1 cellular context compared by ENCODE assay signal in the genomic region with DNA sequence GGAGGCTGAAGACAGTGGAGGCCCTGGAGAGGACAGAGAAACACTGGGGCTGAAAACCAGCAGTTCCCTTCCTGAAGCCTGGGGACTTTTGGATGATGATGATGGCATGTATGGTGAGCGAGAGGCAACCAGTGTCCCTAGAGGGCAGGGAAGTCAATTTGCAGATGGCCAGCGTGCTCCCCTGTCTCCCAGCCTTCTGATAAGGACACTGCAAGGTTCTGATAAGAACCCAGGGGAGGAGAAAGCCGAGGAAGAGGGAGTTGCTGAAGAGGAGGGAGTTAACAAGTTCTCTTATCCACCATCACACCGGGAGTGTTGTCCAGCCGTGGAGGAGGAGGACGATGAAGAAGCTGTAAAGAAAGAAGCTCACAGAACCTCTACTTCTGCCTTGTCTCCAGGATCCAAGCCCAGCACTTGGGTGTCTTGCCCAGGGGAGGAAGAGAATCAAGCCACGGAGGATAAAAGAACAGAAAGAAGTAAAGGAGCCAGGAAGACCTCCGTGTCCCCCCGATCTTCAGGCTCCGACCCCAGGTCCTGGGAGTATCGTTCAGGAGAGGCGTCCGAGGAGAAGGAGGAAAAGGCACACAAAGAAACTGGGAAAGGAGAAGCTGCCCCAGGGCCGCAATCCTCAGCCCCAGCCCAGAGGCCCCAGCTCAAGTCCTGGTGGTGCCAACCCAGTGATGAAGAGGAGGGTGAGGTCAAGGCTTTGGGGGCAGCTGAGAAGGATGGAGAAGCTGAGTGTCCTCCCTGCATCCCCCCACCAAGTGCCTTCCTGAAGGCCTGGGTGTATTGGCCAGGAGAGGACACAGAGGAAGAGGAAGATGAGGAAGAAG.
TF ChIP-seq lines count a peak whose summit lies in the region.

No MANE protein-coding gene starts in this region.

TF ChIP-seq in K562, 482 proteins besides CTCF, POLR2A, EP300 and RAD21 (continued from another document and continues in another):
- TF ChIP-seq ILF3 (IDR thresholded peaks at IDR 0.05; ENCODE audit: borderline replicate concordance) (0 out of 2 replicates have a peak, but pooled peaks have one; percentile 25), RB1 (IDR thresholded peaks at IDR 0.05; ENCODE audit: low read depth) (peak; percentile 59; the same call in 1 of the 2 replicates), ZNF766 (CRISPR knock-in tag; conservative IDR thresholded peaks at IDR 0.05) (peak; percentile 84), SMARCA5 (IDR thresholded peaks at IDR 0.05) (no peak), CHD1 (IDR thresholded peaks at IDR 0.05; ENCODE audit: low read length) (peak; percentile 96), TGIF2 (CRISPR knock-in tag; IDR thresholded peaks at IDR 0.05) (no peak), ETV1 (tag; conservative IDR thresholded peaks at IDR 0.05; ENCODE audit: low read depth) (peak; percentile 62; the same call in 1 of the 2 replicates), SMARCE1 (IDR thresholded peaks at IDR 0.05) (peak; percentile 95), CBX5 (IDR thresholded peaks at IDR 0.05; ENCODE audit: borderline replicate concordance, low read depth) (peak; percentile 81; the same call in 1 of the 2 replicates), SOX6 (IDR thresholded peaks at IDR 0.05) (peak; percentile 97), HMGXB4 (CRISPR knock-in tag; IDR thresholded peaks at IDR 0.05) (0 out of 2 replicates have a peak, but pooled peaks have one; percentile 49), SAFB (IDR thresholded peaks at IDR 0.05; ENCODE audit: borderline replicate concordance, low read depth, low read length) (no peak), TRIM24 (IDR thresholded peaks at IDR 0.05) (peak; percentile 93 to 94), U2AF2 (optimal IDR thresholded peaks at IDR 0.05; ENCODE audit: low read depth, low read length) (no peak), HES1 (IDR thresholded peaks at IDR 0.05; ENCODE audit: low read depth) (peak; percentile 98), HBP1 (CRISPR knock-in tag; IDR thresholded peaks at IDR 0.05) (peak; percentile 71; the same call in 1 of the 2 replicates), IRF2 (CRISPR knock-in tag; IDR thresholded peaks at IDR 0.05) (no peak), E2F8 (IDR thresholded peaks at IDR 0.05; ENCODE audit: low read depth, partially characterized antibody) (no peak), ZNF212 (CRISPR knock-in tag; IDR thresholded peaks at IDR 0.05) (no peak; the same call in 1 of the 2 replicates), NR3C1 (CRISPR knock-in tag; IDR thresholded peaks at IDR 0.05) (no peak), FIP1L1 (IDR thresholded peaks at IDR 0.05; ENCODE audit: low read depth, low read length, poor library complexity, severe bottlenecking) (no peak), MTA3 (IDR thresholded peaks at IDR 0.05; ENCODE audit: borderline replicate concordance) (peak; percentile 92), EWSR1 (IDR thresholded peaks at IDR 0.05; ENCODE audit: borderline replicate concordance, low read depth, partially characterized antibody) (no peak), ZNF124 (CRISPR knock-in tag; IDR thresholded peaks at IDR 0.05) (no peak), GATAD2B (IDR thresholded peaks at IDR 0.05; ENCODE audit: borderline replicate concordance) (peak; percentile 90; the same call in 1 of the 2 replicates), BDP1 (IDR thresholded peaks at IDR 0.05; ENCODE audit: insufficient read depth, insufficient read length) (no peak), ARID3A (IDR thresholded peaks at IDR 0.05; ENCODE audit: borderline replicate concordance, low read depth, low read length) (peak; percentile 72; the same call in 1 of the 2 replicates), BRD9 (IDR thresholded peaks at IDR 0.05; ENCODE audit: low read depth, partially characterized antibody) (peak; percentile 71), PYGO2 (tag; IDR thresholded peaks at IDR 0.05) (peak; percentile 83), ZNF12 (CRISPR knock-in tag; IDR thresholded peaks at IDR 0.05) (no peak), ELF4 (CRISPR knock-in tag; IDR thresholded peaks at IDR 0.05) (no peak; the same call in 1 of the 2 replicates), BCOR (IDR thresholded peaks at IDR 0.05) (peak; percentile 93), MCM7 (IDR thresholded peaks at IDR 0.05) (no peak), L3MBTL2 (IDR thresholded peaks at IDR 0.05) (peak; percentile 53), NUFIP1 (IDR thresholded peaks at IDR 0.05; ENCODE audit: partially characterized antibody) (peak; percentile 50), ZNF644 (tag; IDR thresholded peaks at IDR 0.05; ENCODE audit: low read depth) (peak; percentile 91; the same call in 1 of the 2 replicates), TCF3 (CRISPR knock-in tag; IDR thresholded peaks at IDR 0.05) (peak; percentile 99), ZNF589 (CRISPR knock-in tag; IDR thresholded peaks at IDR 0.05; ENCODE audit: low read depth) (peak; percentile 96), TAF9B (IDR thresholded peaks at IDR 0.05; ENCODE audit: partially characterized antibody) (peak; percentile 90)
- TF ChIP-seq, protein P1, sequence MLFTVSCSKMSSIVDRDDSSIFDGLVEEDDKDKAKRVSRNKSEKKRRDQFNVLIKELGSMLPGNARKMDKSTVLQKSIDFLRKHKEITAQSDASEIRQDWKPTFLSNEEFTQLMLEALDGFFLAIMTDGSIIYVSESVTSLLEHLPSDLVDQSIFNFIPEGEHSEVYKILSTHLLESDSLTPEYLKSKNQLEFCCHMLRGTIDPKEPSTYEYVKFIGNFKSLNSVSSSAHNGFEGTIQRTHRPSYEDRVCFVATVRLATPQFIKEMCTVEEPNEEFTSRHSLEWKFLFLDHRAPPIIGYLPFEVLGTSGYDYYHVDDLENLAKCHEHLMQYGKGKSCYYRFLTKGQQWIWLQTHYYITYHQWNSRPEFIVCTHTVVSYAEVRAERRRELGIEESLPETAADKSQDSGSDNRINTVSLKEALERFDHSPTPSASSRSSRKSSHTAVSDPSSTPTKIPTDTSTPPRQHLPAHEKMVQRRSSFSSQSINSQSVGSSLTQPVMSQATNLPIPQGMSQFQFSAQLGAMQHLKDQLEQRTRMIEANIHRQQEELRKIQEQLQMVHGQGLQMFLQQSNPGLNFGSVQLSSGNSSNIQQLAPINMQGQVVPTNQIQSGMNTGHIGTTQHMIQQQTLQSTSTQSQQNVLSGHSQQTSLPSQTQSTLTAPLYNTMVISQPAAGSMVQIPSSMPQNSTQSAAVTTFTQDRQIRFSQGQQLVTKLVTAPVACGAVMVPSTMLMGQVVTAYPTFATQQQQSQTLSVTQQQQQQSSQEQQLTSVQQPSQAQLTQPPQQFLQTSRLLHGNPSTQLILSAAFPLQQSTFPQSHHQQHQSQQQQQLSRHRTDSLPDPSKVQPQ (CRISPR knock-in tag; IDR thresholded peaks at IDR 0.05; ENCODE audit: borderline replicate concordance), result no peak
- TF ChIP-seq, protein P2, sequence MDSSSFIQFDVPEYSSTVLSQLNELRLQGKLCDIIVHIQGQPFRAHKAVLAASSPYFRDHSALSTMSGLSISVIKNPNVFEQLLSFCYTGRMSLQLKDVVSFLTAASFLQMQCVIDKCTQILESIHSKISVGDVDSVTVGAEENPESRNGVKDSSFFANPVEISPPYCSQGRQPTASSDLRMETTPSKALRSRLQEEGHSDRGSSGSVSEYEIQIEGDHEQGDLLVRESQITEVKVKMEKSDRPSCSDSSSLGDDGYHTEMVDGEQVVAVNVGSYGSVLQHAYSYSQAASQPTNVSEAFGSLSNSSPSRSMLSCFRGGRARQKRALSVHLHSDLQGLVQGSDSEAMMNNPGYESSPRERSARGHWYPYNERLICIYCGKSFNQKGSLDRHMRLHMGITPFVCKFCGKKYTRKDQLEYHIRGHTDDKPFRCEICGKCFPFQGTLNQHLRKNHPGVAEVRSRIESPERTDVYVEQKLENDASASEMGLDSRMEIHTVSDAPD (CRISPR knock-in tag; IDR thresholded peaks at IDR 0.05), result no peak
- TF ChIP-seq, protein P3, sequence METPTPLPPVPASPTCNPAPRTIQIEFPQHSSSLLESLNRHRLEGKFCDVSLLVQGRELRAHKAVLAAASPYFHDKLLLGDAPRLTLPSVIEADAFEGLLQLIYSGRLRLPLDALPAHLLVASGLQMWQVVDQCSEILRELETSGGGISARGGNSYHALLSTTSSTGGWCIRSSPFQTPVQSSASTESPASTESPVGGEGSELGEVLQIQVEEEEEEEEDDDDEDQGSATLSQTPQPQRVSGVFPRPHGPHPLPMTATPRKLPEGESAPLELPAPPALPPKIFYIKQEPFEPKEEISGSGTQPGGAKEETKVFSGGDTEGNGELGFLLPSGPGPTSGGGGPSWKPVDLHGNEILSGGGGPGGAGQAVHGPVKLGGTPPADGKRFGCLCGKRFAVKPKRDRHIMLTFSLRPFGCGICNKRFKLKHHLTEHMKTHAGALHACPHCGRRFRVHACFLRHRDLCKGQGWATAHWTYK (CRISPR knock-in tag; IDR thresholded peaks at IDR 0.05), result 0 out of 2 replicates have a peak, but pooled peaks have one; percentile 31
- TF ChIP-seq, protein P4, sequence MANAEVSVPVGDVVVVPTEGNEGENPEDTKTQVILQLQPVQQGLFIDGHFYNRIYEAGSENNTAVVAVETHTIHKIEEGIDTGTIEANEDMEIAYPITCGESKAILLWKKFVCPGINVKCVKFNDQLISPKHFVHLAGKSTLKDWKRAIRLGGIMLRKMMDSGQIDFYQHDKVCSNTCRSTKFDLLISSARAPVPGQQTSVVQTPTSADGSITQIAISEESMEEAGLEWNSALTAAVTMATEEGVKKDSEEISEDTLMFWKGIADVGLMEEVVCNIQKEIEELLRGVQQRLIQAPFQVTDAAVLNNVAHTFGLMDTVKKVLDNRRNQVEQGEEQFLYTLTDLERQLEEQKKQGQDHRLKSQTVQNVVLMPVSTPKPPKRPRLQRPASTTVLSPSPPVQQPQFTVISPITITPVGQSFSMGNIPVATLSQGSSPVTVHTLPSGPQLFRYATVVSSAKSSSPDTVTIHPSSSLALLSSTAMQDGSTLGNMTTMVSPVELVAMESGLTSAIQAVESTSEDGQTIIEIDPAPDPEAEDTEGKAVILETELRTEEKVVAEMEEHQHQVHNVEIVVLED (CRISPR knock-in tag; IDR thresholded peaks at IDR 0.05), result no peak; the same call in 1 of the 2 replicates
